1 cellular context compared by ENCODE assay signal in the genomic region with DNA sequence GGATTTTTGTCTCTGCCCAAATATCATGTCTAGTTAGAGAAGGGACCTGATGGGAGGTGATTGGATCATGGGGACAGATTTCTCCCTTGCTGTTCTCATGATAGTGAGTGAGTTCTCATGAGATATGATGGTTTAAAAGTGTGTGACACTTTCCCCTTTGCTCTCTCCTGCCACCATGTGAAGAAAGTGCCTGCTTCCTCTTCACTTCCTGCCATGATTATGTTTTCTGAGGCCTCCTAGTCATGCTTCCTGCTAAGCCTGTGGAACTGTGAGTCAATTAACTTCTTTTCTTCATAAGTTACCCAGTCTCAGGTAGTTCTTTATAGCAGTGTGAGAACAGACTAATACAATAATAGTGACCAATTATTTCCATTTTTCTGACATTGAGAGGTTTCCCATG.
TF ChIP-seq lines count a peak whose summit lies in the region.

No MANE protein-coding gene starts in this region.

TF ChIP-seq in GM23338, 12 proteins besides CTCF, POLR2A, EP300 and RAD21 (continued from another document):
- TF ChIP-seq POLR2AphosphoS5 (IDR thresholded peaks at IDR 0.05; ENCODE audit: low read depth) (no peak), REST (IDR thresholded peaks at IDR 0.05; ENCODE audit: unreplicated experiment) (no peak), EZH2 (IDR thresholded peaks at IDR 0.05; ENCODE audit: low read depth, unreplicated experiment) (no peak), ETS1 (IDR thresholded peaks at IDR 0.05) (no peak), CREB1 (CRISPR knock-in tag; IDR thresholded peaks at IDR 0.05; ENCODE audit: low read depth) (no peak), STAT1 (IDR thresholded peaks at IDR 0.05; ENCODE audit: unreplicated experiment) (no peak), NANOG (IDR thresholded peaks at IDR 0.05; ENCODE audit: borderline replicate concordance) (no peak)
